Comparison of ENCODE assay signal across 11 cellular contexts in the genomic region with DNA sequence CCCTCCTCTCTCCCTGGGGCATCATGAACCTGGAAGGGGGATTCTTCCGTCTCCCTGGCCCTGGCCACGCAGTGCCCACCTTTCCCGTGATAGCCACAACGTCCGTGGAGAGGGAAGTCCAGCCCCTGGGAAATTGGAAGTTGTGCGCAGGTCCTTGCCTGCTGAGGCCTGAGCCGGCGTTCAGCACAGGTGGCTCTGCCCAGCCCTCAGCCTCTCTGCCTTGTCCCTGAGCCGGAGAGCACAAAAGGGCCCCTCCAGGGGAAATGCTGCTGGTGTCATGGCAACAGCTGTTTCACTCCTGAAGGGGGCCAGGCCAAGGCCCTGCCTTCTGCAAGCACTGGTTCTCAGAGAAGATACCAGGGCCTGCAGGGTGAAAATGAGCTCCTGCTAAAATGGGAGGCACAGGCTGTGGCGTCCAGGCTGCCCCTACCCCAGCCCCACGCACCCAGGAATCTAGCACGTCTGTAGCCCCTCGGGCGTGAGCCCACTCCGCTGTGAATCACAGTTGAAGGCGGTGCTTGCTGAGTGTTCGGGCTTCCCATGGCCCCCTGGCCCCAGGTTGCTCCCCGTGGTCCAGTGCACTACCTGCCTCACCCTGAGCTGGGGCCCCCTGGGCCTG.
DNase-seq lines count a peak whose midpoint lies in the region; ATAC-seq and TF ChIP-seq lines count a peak whose summit lies in the region.
"Had no signal": no experiment of that assay in that cellular context is flagged by ENCODE, and none has a peak within 500 bp of the region (broad histone marks: within the 10 kb centered on the region; RNA-seq: fewer than 3 reads in every experiment).

No MANE protein-coding gene starts in this region.

- no peak for TF ChIP-seq POLR2A in uterus (IDR thresholded peaks at IDR 0.05)
- TF ChIP-seq POLR2A in prostate gland (IDR thresholded peaks at IDR 0.05), result no peak

- H3K9me3 ChIP-seq in heart right ventricle (no peaks in the 10 kb centered on the region), left lung (no peaks in the 10 kb centered on the region), uterus (no peaks in the 10 kb centered on the region), prostate gland (no peaks in the 10 kb centered on the region)

- no peaks in the 10 kb centered on the region for H3K27me3 ChIP-seq in heart right ventricle
- no peaks in the 10 kb centered on the region for H3K27me3 ChIP-seq in left lung
- no peaks in the 10 kb centered on the region for H3K27me3 ChIP-seq in uterus
- no peaks in the 10 kb centered on the region for H3K27me3 ChIP-seq in prostate gland (replicated peaks; ENCODE audit: insufficient read depth)

- DNase-seq in Right ventricle myocardium superior (peak; percentile 33), heart right ventricle (no peak), MV-4-11 (lab: John Stamatoyannopoulos, UW) (peak; percentile 27), left lung (peak; percentile 27 to 65), uterus (peak; percentile 7 to 14), SHP77 treated with DMSO at 0.1 percent for 48 hours (lab: John Stamatoyannopoulos, UW) (no peak), prostate gland (ENCODE audit: low spot score) (no peak), dedifferentiated amniotic fluid mesenchymal stem cell (ENCODE audit: extremely low spot score) (no peak)
- DNase-seq: DND-41, NCI-H510A treated with DMSO at 0.1 percent for 48 hours had no signal

- WGBS in heart right ventricle, 2 donors, result 90 to 92% methylated on average over 18 of the region's 18 CpGs
- WGBS in prostate gland, result 80% methylated on average over 18 of the region's 18 CpGs

- ATAC-seq in Right ventricle myocardium superior (ENCODE audit: poor library complexity) (no peak), heart right ventricle (no peak), left lung (no peak)
- ATAC-seq: activated CD4-positive, CD25-positive, alpha-beta regulatory T cell treated with anti-CD3 and anti-CD28 coated beads, Interleukin-2, amount 50 U/mL, for 24 hours had no signal

- H3K4me3 ChIP-seq in heart right ventricle, result no peak overlapping the region
- H3K4me3 ChIP-seq in left lung, result no peak overlapping the region
- no peak overlapping the region for H3K4me3 ChIP-seq in uterus
- no peak overlapping the region for H3K4me3 ChIP-seq in prostate gland

- TF ChIP-seq CTCF in heart right ventricle (IDR thresholded peaks at IDR 0.05) (no peak), left lung (IDR thresholded peaks at IDR 0.05) (no peak), uterus (IDR thresholded peaks at IDR 0.05) (no peak), prostate gland (IDR thresholded peaks at IDR 0.05) (no peak)

- no peak overlapping the region for H3K27ac ChIP-seq in heart right ventricle
- no peak overlapping the region for H3K27ac ChIP-seq in left lung
- H3K27ac ChIP-seq in uterus, result no peak overlapping the region
- H3K27ac ChIP-seq in prostate gland, result no peak overlapping the region

- H3K4me1 ChIP-seq in heart right ventricle (peaks cover 0 to 17% (median 12%) of the 10 kb centered on the region in 9 donors), left lung (peaks cover 0 to 7% of the 10 kb centered on the region in 2 donors), uterus (no peaks in the 10 kb centered on the region), prostate gland (replicated peaks) (no peaks in the 10 kb centered on the region)

- intact Hi-C loops in Right ventricle myocardium superior (cut with DNase I) (loop anchor here (10.0 kb wide), 2 partner anchors 352 to 612 kb away; partner anchors contain the start of gene SFSWAP), heart right ventricle (cut with DNase I) (loop anchor here in 6 of 10 donors (10.0 kb wide), 5 partner anchors 178 to 902 kb away; partner anchors contain the start of gene SFSWAP (in 1 of the 6)), left lung (cut with DNase I) (no loop called here), uterus (cut with DNase I; ENCODE audit: low total_unique reads) (no loop called here), prostate gland (cut with DNase I) (loop anchor here (10.0 kb wide), 1 partner anchor 732 kb away; no protein-coding TSS in a partner anchor)

- peaks cover 0 to 15% (median 0%) of the 10 kb centered on the region in 9 donors for H3K36me3 ChIP-seq in heart right ventricle
- no peaks in the 10 kb centered on the region for H3K36me3 ChIP-seq in left lung
- no peaks in the 10 kb centered on the region for H3K36me3 ChIP-seq in uterus
- no peaks in the 10 kb centered on the region for H3K36me3 ChIP-seq in prostate gland

Comparison
In these comparisons a context has a peak if more than half of its experiments do, and no peak if none do; other contexts are left out.
1. DNase-seq: peak in Right ventricle myocardium superior (single experiment), MV-4-11 (single experiment), left lung (2 of 2) and uterus (2 of 2); none in heart right ventricle (0 of 2), SHP77 treated with DMSO at 0.1 percent for 48 hours (single experiment), prostate gland (single experiment) and dedifferentiated amniotic fluid mesenchymal stem cell (single experiment).
2. intact Hi-C loops: an anchor here in Right ventricle myocardium superior (10.0 kb wide), heart right ventricle (10.0 kb wide) and prostate gland (10.0 kb wide); none called in left lung and uterus.